11 cellular contexts compared by ENCODE assay signal in genomic region chr11:2825261-2825885, GRCh38.
DNase-seq lines count a peak whose midpoint lies in the region; ATAC-seq and TF ChIP-seq lines count a peak whose summit lies in the region.
"Had no signal": no experiment of that assay in that cellular context is flagged by ENCODE, and none has a peak within 500 bp of the region (broad histone marks: within the 10 kb centered on the region; RNA-seq: fewer than 3 reads in every experiment).

No MANE protein-coding gene starts in this region.

- peaks cover 22% of the 10 kb centered on the region for H3K27me3 Mint-ChIP-seq in nephron (ENCODE audit: low read depth)
- H3K27me3 Mint-ChIP-seq in naive thymus-derived CD8-positive, alpha-beta T cell, result peaks cover 0 to 5% (median 0%) of the 10 kb centered on the region in 5 donors

- H3K36me3 ChIP-seq in SK-N-SH (replicated peaks in 1 of 2; ENCODE audit: control insufficient read depth in 1 of 2, insufficient read depth in 2 of 2, low read length in 1 of 2) (no peaks in the 10 kb centered on the region), fibroblast of lung (ENCODE audit: control insufficient read depth, insufficient read depth, low read length) (no peaks in the 10 kb centered on the region)

- peak overlapping the region in 1 of 3 experiments; percentile 29 for H3K4me3 Mint-ChIP-seq in nephron
- H3K4me3 Mint-ChIP-seq in naive thymus-derived CD8-positive, alpha-beta T cell, result no peak overlapping the region
- H3K4me3 Mint-ChIP-seq: natural killer cell treated with Interleukin-12 subunit alpha and Interleukin-12 subunit beta and Interleukin-15 and Interleukin-18, amount 100 ng/mL, for 72 hours had no signal

- no peaks in the 10 kb centered on the region for H3F3A ChIP-seq in SK-N-SH (replicated peaks; ENCODE audit: insufficient read depth)

- H3K27ac Mint-ChIP-seq in nephron, result peak overlapping the region; percentile 96 to 98 (median 96)
- H3K27ac Mint-ChIP-seq in naive thymus-derived CD8-positive, alpha-beta T cell, result peak overlapping the region in 1 of 10 donors; percentile 14
- H3K27ac Mint-ChIP-seq: activated naive CD4-positive, alpha-beta T cell treated with anti-CD3 and anti-CD28 coated beads, Interleukin-2, amount 50 U/mL, for 72 hours; natural killer cell treated with Interleukin-12 subunit alpha and Interleukin-12 subunit beta and Interleukin-15 and Interleukin-18, amount 100 ng/mL, for 72 hours had no signal

- H3K27me3 ChIP-seq in SK-N-SH (ENCODE audit: insufficient read depth) (no peaks in the 10 kb centered on the region), fibroblast of lung (ENCODE audit: control insufficient read depth, insufficient read depth, low read length) (no peaks in the 10 kb centered on the region)

- H4K20me1 ChIP-seq in SK-N-SH (ENCODE audit: insufficient read depth) (no peaks in the 10 kb centered on the region), fibroblast of lung (ENCODE audit: control insufficient read depth, extremely low read depth, insufficient read depth, low read length) (no peaks in the 10 kb centered on the region)

- no peak overlapping the region for H3K4me3 ChIP-seq in SK-N-SH (ENCODE audit: low read depth in 2 of 2, low read length in 1 of 2)
- H3K4me3 ChIP-seq in fibroblast of lung (replicated peaks in 1 of 4; ENCODE audit: control extremely low read depth in 1 of 4, insufficient read depth in 1 of 4, low read depth in 3 of 4, low read length in 4 of 4), result peak overlapping the region in 1 of 4 experiments; percentile 25
- H3K4me3 ChIP-seq: SK-N-MC had no signal

- peaks cover 70% of the 10 kb centered on the region for H3K4me1 Mint-ChIP-seq in nephron
- H3K4me1 Mint-ChIP-seq in naive thymus-derived CD8-positive, alpha-beta T cell, result peaks cover 6 to 28% (median 21%) of the 10 kb centered on the region in 4 donors

- POLR2A ChIA-PET in SK-N-SH (lab: Yijun Ruan, JAX), result no interaction called here
- POLR2A ChIA-PET in naive thymus-derived CD8-positive, alpha-beta T cell (lab: Charles Lee), result no interaction called here

- H3K9me3 Mint-ChIP-seq in nephron, result peaks cover 59% of the 10 kb centered on the region
- peaks cover 7 to 48% (median 31%) of the 10 kb centered on the region in 9 donors for H3K9me3 Mint-ChIP-seq in naive thymus-derived CD8-positive, alpha-beta T cell

- no peak for TF ChIP-seq RAD21 in SK-N-SH (IDR thresholded peaks at IDR 0.05; ENCODE audit: low read length)

- H3K4me1 ChIP-seq in SK-N-SH (ENCODE audit: control insufficient read depth in 1 of 2, insufficient read depth in 2 of 2, low read depth in 1 of 2, low read length in 1 of 2), result peaks cover 0 to 9% of the 10 kb centered on the region in 2 experiments; a peak in 1 of 4 replicates
- peaks cover 20% of the 10 kb centered on the region for H3K4me1 ChIP-seq in fibroblast of lung (ENCODE audit: control insufficient read depth, extremely low read depth, insufficient read depth, low read length)

- no peaks in the 10 kb centered on the region for H3K9me2 ChIP-seq in SK-N-SH

- no peaks in the 10 kb centered on the region for H3K79me2 ChIP-seq in SK-N-SH (ENCODE audit: insufficient read depth)
- no peaks in the 10 kb centered on the region for H3K79me2 ChIP-seq in fibroblast of lung (ENCODE audit: control insufficient read depth, insufficient read depth, low read length)

- no peak for TF ChIP-seq EP300 in SK-N-SH (IDR thresholded peaks at IDR 0.05; ENCODE audit: borderline replicate concordance in 1 of 2, low read depth in 1 of 2, low read length in 1 of 2)

- CTCF ChIA-PET in SK-N-SH (lab: Yijun Ruan, JAX), result interaction anchor here (1.0 kb wide), 1 partner anchor 28 kb away, joined by 3 read pairs; no protein-coding TSS in a partner anchor

- DNase-seq in SK-N-SH (no peak), fibroblast of lung (ENCODE audit: low read depth in 2 of 2) (peak; percentile 82 to 91), NCI-H510A treated with DMSO at 0.1 percent for 48 hours (lab: John Stamatoyannopoulos, UW) (no peak)
- DNase-seq in naive thymus-derived CD8-positive, alpha-beta T cell, result no peak

- H3K4me2 ChIP-seq in SK-N-SH, result no peak overlapping the region
- H3K4me2 ChIP-seq in fibroblast of lung (ENCODE audit: extremely low read depth, insufficient read depth, low read length), result peak overlapping the region; percentile 77

- ATAC-seq in SK-N-SH treated with all-trans-retinoic acid at 6 μM for 48 hours, result peak; percentile 33
- ATAC-seq in naive thymus-derived CD8-positive, alpha-beta T cell, result no peak
- no peak for ATAC-seq in HG02588 (IDR thresholded peaks at IDR 0.05; ENCODE audit: unreplicated experiment)
- ATAC-seq in HG03565 (IDR thresholded peaks at IDR 0.05; ENCODE audit: unreplicated experiment), result no peak
- ATAC-seq: activated naive CD4-positive, alpha-beta T cell treated with anti-CD3 and anti-CD28 coated beads, Interleukin-2, amount 50 U/mL, for 72 hours had no signal

- 0 out of 2 replicates have a peak, but pooled peaks cover 3% of the 10 kb centered on the region for H3K9me3 ChIP-seq in SK-N-SH
- H3K9me3 ChIP-seq in fibroblast of lung (ENCODE audit: control insufficient read depth, insufficient read depth, low read depth, low read length), result no peaks in the 10 kb centered on the region

- no peak overlapping the region for H2AFZ ChIP-seq in SK-N-SH (ENCODE audit: low read depth)
- H2AFZ ChIP-seq in fibroblast of lung (ENCODE audit: low read length), result peak overlapping the region; percentile 68

- H3K9ac ChIP-seq in SK-N-SH, result no peak overlapping the region
- H3K9ac ChIP-seq in fibroblast of lung (ENCODE audit: insufficient read depth, low read length), result no peak overlapping the region

- 85% methylated on average over 12 of the region's 22 CpGs for WGBS in SK-N-SH (ENCODE audit: low lambda C conversion rate)

- no peak for TF ChIP-seq CTCF in SK-N-SH (IDR thresholded peaks at IDR 0.05)
- TF ChIP-seq CTCF in fibroblast of lung (conservative IDR thresholded peaks at IDR 0.05 in 1 of 2, IDR thresholded peaks at IDR 0.05 in 1 of 2; ENCODE audit: low read depth in 1 of 2, low read length in 2 of 2), result no peak
- TF ChIP-seq CTCF in nephron (IDR thresholded peaks at IDR 0.05; ENCODE audit: unreplicated experiment in 3 of 3), result no peak

- peaks cover 35% of the 10 kb centered on the region for H3K36me3 Mint-ChIP-seq in nephron (ENCODE audit: low read depth)
- H3K36me3 Mint-ChIP-seq in naive thymus-derived CD8-positive, alpha-beta T cell, result peaks cover 25 to 50% (median 33%) of the 10 kb centered on the region in 3 donors

- H3K27ac ChIP-seq in SK-N-SH (ENCODE audit: low read depth in 2 of 2, low read length in 1 of 2), result no peak overlapping the region
- peak overlapping the region; percentile 84 for H3K27ac ChIP-seq in fibroblast of lung (ENCODE audit: insufficient read depth, low read length)
- H3K27ac ChIP-seq: SK-N-MC had no signal

TF ChIP-seq in SK-N-SH treated with all-trans-retinoic acid at 6 μM for 48 hours, 23 proteins besides CTCF, POLR2A, EP300 and RAD21:
- TF ChIP-seq RARB (CRISPR knock-in tag; IDR thresholded peaks at IDR 0.05) (no peak), ESRRG (CRISPR knock-in tag; IDR thresholded peaks at IDR 0.05) (no peak), ZC3H10 (CRISPR knock-in tag; IDR thresholded peaks at IDR 0.05) (no peak), ISL1 (CRISPR knock-in tag; IDR thresholded peaks at IDR 0.05) (no peak), ZNF8 (CRISPR knock-in tag; IDR thresholded peaks at IDR 0.05) (no peak), ZFP3 (CRISPR knock-in tag; IDR thresholded peaks at IDR 0.05) (no peak), OSR1 (CRISPR knock-in tag; IDR thresholded peaks at IDR 0.05) (no peak), TCF4 (CRISPR knock-in tag; IDR thresholded peaks at IDR 0.05; ENCODE audit: borderline replicate concordance) (no peak), ZFP30 (CRISPR knock-in tag; IDR thresholded peaks at IDR 0.05) (no peak), CSDC2 (CRISPR knock-in tag; IDR thresholded peaks at IDR 0.05) (no peak), ZNF70 (CRISPR knock-in tag; IDR thresholded peaks at IDR 0.05) (no peak)

TF ChIP-seq in SK-N-SH, 30 proteins besides CTCF, POLR2A, EP300 and RAD21 (continues in another document):
- TF ChIP-seq RCOR1 (IDR thresholded peaks at IDR 0.05; ENCODE audit: low read length) (no peak), FOXJ3 (CRISPR knock-in tag; IDR thresholded peaks at IDR 0.05) (no peak), SIN3A (IDR thresholded peaks at IDR 0.05; ENCODE audit: borderline replicate concordance, low read depth, low read length) (no peak), MXI1 (IDR thresholded peaks at IDR 0.05; ENCODE audit: low read depth, low read length) (no peak), MEF2A (IDR thresholded peaks at IDR 0.05; ENCODE audit: borderline replicate concordance, low read depth) (no peak), RXRA (IDR thresholded peaks at IDR 0.05; ENCODE audit: borderline replicate concordance, low read depth) (no peak), USF1 (IDR thresholded peaks at IDR 0.05; ENCODE audit: borderline replicate concordance, low read depth) (no peak), NFIC (IDR thresholded peaks at IDR 0.05; ENCODE audit: borderline replicate concordance) (no peak), PBX3 (IDR thresholded peaks at IDR 0.05) (no peak), EZH2phosphoT487 (IDR thresholded peaks at IDR 0.05; ENCODE audit: borderline replicate concordance, low read depth) (no peak), FOSL2 (IDR thresholded peaks at IDR 0.05; ENCODE audit: borderline replicate concordance, low read depth) (no peak), JUND (IDR thresholded peaks at IDR 0.05) (no peak), RFX5 (IDR thresholded peaks at IDR 0.05; ENCODE audit: low read length) (no peak)

Comparison
In these comparisons a context has a peak if more than half of its experiments do, and no peak if none do; other contexts are left out.
1. DNase-seq: peak in fibroblast of lung (2 of 2); none in SK-N-SH (single experiment), NCI-H510A treated with DMSO at 0.1 percent for 48 hours (single experiment) and naive thymus-derived CD8-positive, alpha-beta T cell (0 of 10).